ENCODE assay signal across 2 cellular contexts in the genomic region with DNA sequence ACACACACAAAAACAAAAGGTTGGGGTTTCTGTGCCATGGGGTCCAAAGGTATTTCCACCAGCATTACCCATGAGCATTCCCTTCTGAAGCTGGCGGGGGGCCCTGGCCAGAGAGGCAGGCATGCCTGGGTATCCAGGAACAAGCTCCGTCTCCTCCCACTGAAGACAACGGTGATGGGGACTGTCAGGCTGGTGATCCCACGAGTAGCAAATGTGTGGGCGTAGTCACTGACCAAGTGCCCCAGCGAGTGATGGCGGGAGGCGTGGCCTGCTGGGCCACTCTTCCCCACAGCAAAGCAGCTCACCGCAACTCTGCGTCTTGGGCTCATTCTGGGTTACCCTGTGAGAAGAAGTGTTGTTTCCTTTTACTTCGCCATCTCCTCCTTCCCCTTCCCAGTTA.
TF ChIP-seq lines count a peak whose summit lies in the region.

No MANE protein-coding gene starts in this region.

TF ChIP-seq in WTC11, 78 proteins besides CTCF, POLR2A, EP300 and RAD21 (continued from another document):
- TF ChIP-seq HMGA2 (CRISPR knock-in tag; IDR thresholded peaks at IDR 0.05) (no peak), KAT7 (CRISPR knock-in tag; IDR thresholded peaks at IDR 0.05; ENCODE audit: borderline replicate concordance) (no peak), ZNF396 (CRISPR knock-in tag; IDR thresholded peaks at IDR 0.05; ENCODE audit: borderline replicate concordance) (no peak), ZNF232 (CRISPR knock-in tag; IDR thresholded peaks at IDR 0.05) (no peak), CREM (CRISPR knock-in tag; IDR thresholded peaks at IDR 0.05) (no peak), GABPB1 (CRISPR knock-in tag; IDR thresholded peaks at IDR 0.05) (no peak), SMAD3 (CRISPR knock-in tag; IDR thresholded peaks at IDR 0.05; ENCODE audit: borderline replicate concordance) (no peak), TP53 (CRISPR knock-in tag; IDR thresholded peaks at IDR 0.05) (no peak)
- TF ChIP-seq, protein P1, sequence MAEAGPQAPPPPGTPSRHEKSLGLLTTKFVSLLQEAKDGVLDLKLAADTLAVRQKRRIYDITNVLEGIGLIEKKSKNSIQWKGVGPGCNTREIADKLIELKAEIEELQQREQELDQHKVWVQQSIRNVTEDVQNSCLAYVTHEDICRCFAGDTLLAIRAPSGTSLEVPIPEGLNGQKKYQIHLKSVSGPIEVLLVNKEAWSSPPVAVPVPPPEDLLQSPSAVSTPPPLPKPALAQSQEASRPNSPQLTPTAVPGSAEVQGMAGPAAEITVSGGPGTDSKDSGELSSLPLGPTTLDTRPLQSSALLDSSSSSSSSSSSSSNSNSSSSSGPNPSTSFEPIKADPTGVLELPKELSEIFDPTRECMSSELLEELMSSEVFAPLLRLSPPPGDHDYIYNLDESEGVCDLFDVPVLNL (CRISPR knock-in tag; IDR thresholded peaks at IDR 0.05; ENCODE audit: borderline replicate concordance, low read depth) = no peak
- TF ChIP-seq, protein P2, sequence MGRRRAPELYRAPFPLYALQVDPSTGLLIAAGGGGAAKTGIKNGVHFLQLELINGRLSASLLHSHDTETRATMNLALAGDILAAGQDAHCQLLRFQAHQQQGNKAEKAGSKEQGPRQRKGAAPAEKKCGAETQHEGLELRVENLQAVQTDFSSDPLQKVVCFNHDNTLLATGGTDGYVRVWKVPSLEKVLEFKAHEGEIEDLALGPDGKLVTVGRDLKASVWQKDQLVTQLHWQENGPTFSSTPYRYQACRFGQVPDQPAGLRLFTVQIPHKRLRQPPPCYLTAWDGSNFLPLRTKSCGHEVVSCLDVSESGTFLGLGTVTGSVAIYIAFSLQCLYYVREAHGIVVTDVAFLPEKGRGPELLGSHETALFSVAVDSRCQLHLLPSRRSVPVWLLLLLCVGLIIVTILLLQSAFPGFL (CRISPR knock-in tag; IDR thresholded peaks at IDR 0.05; ENCODE audit: borderline replicate concordance) = no peak
- TF ChIP-seq, protein P3, sequence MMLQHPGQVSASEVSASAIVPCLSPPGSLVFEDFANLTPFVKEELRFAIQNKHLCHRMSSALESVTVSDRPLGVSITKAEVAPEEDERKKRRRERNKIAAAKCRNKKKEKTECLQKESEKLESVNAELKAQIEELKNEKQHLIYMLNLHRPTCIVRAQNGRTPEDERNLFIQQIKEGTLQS (CRISPR knock-in tag; conservative IDR thresholded peaks at IDR 0.05) = no peak
- TF ChIP-seq, protein P4, sequence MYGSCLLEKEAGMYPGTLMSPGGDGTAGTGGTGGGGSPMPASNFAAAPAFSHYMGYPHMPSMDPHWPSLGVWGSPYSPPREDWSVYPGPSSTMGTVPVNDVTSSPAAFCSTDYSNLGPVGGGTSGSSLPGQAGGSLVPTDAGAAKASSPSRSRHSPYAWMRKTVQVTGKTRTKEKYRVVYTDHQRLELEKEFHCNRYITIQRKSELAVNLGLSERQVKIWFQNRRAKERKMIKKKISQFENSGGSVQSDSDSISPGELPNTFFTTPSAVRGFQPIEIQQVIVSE (CRISPR knock-in tag; IDR thresholded peaks at IDR 0.05; ENCODE audit: borderline replicate concordance) = no peak

TF ChIP-seq in K562, 482 proteins besides CTCF, POLR2A, EP300 and RAD21 (continued from another document):
- peak; percentile 64 for TF ChIP-seq EGR1 (conservative IDR thresholded peaks at IDR 0.05)
